1 cellular context compared by ENCODE assay signal in genomic region chr19:48393196-48393558, GRCh38.
TF ChIP-seq lines count a peak whose summit lies in the region.

No MANE protein-coding gene starts in this region.

TF ChIP-seq in HEK293, 187 proteins besides CTCF, POLR2A, EP300 and RAD21:
- 0 out of 2 replicates have a peak, but pooled peaks have one; percentile 12 for TF ChIP-seq KLF17 (tag by site-specific recombination; IDR thresholded peaks at IDR 0.05)
- TF ChIP-seq ZNF510 (tag by site-specific recombination; IDR thresholded peaks at IDR 0.05; ENCODE audit: insufficient replicate concordance), result no peak
- no peak for TF ChIP-seq HOXA7 (CRISPR knock-in tag; IDR thresholded peaks at IDR 0.05; ENCODE audit: borderline replicate concordance)
- peak; percentile 49 for TF ChIP-seq PATZ1 (tag by site-specific recombination; IDR thresholded peaks at IDR 0.05)
